In genomic region chr5:128711216-128711615, GRCh38 we compare ENCODE assay signal across 16 cellular contexts.
DNase-seq lines count a peak whose midpoint lies in the region; ATAC-seq, FAIRE-seq and TF ChIP-seq lines count a peak whose summit lies in the region.
"Had no signal": no experiment of that assay in that cellular context is flagged by ENCODE, and none has a peak within 500 bp of the region (broad histone marks: within the 10 kb centered on the region; RNA-seq: fewer than 3 reads in every experiment).

No MANE protein-coding gene starts in this region.

- DNase-seq in ELR (ENCODE audit: low read depth), result peak; percentile 14
- peak; percentile 2 for DNase-seq in HS-5 (ENCODE audit: low read depth)
- peak; percentile 4 for DNase-seq in astrocyte of the spinal cord (ENCODE audit: low read depth, low spot score)
- peak; percentile 50 for DNase-seq in iris pigment epithelial cell (ENCODE audit: low read depth)
- no peak for DNase-seq in colonic mucosa
- DNase-seq in GM10248 (ENCODE audit: extremely low spot score), result no peak
- no peak for DNase-seq in pancreas
- DNase-seq: C1 segment of cervical spinal cord; CD4-positive, alpha-beta T cell; DMS79; GF-D8 had no signal

- H3K27ac ChIP-seq in colonic mucosa, result no peak overlapping the region
- H3K27ac ChIP-seq in pancreas, result no peak overlapping the region

- 71 to 77% methylated on average over 2 of the region's 2 CpGs for WGBS in pancreas, 2 donors

- no peaks in the 10 kb centered on the region for H3K9me3 ChIP-seq in colonic mucosa
- H3K9me3 ChIP-seq in pancreas, result no peaks in the 10 kb centered on the region

- CTCF ChIA-PET in GM10248 (lab: Yijun Ruan, JAX), result no interaction called here

- intact Hi-C loops in colonic mucosa (cut with DNase I), result no loop called here
- intact Hi-C loops in pancreas (cut with DNase I), result no loop called here

- ATAC-seq in pancreas, result no peak
- ATAC-seq: HCT116, HepG2 had no signal

- TF ChIP-seq CTCF in astrocyte of the spinal cord (IDR thresholded peaks at IDR 0.05; ENCODE audit: low read depth, low read length) (no peak), colonic mucosa (IDR thresholded peaks at IDR 0.05) (no peak), GM10248 (IDR thresholded peaks at IDR 0.05; ENCODE audit: control extremely low read depth, extremely low read depth, low read depth, missing control alignments) (no peak), pancreas (IDR thresholded peaks at IDR 0.05) (no peak)

- in situ Hi-C loops in astrocyte of the spinal cord (cut with HindIII; ENCODE audit: low sequenced_read_pairs), result no loop called here

- POLR2A ChIA-PET in GM10248 (lab: Yijun Ruan, JAX), result no interaction called here

- no peak for FAIRE-seq in pancreas (lab: Jason Lieb, UNC)
- FAIRE-seq: A204.1, H54, HepG2, HTR-8/SVneo had no signal

- H3K4me3 ChIP-seq in astrocyte of the spinal cord (ENCODE audit: low read depth, low read length) (no peak overlapping the region), colonic mucosa (no peak overlapping the region), pancreas (no peak overlapping the region)

- no peak overlapping the region for H3K9ac ChIP-seq in colonic mucosa (ENCODE audit: low read depth in 2 of 2, low read length in 2 of 2)

- no peaks in the 10 kb centered on the region for H3K4me1 ChIP-seq in colonic mucosa
- H3K4me1 ChIP-seq in pancreas, result no peaks in the 10 kb centered on the region

- no peaks in the 10 kb centered on the region for H3K27me3 ChIP-seq in colonic mucosa
- no peaks in the 10 kb centered on the region for H3K27me3 ChIP-seq in pancreas

- H3K36me3 ChIP-seq in colonic mucosa, result no peaks in the 10 kb centered on the region
- no peaks in the 10 kb centered on the region for H3K36me3 ChIP-seq in pancreas

Comparison
In these comparisons a context has a peak if more than half of its experiments do, and no peak if none do; other contexts are left out.
1. DNase-seq: peak in ELR (single experiment), HS-5 (single experiment), astrocyte of the spinal cord (single experiment) and iris pigment epithelial cell (single experiment); none in colonic mucosa (single experiment), GM10248 (single experiment) and pancreas (0 of 6).